In genomic region chr5:65075623-65076250, GRCh38 we compare ENCODE assay signal across 1 cellular context.
TF ChIP-seq lines count a peak whose summit lies in the region.

No MANE protein-coding gene starts in this region.

TF ChIP-seq in K562, 482 proteins besides CTCF, POLR2A, EP300 and RAD21 (continued from another document):
- TF ChIP-seq ZNF512 (tag; IDR thresholded peaks at IDR 0.05): no peak
- no peak for TF ChIP-seq SRSF1 (IDR thresholded peaks at IDR 0.05; ENCODE audit: low read depth, low read length)
- TF ChIP-seq THRAP3 (IDR thresholded peaks at IDR 0.05; ENCODE audit: borderline replicate concordance): no peak
